In genomic region chr4:152118819-152119553, GRCh38 we compare ENCODE assay signal across 16 cellular contexts.
DNase-seq lines count a peak whose midpoint lies in the region; ATAC-seq and TF ChIP-seq lines count a peak whose summit lies in the region.
"Had no signal": no experiment of that assay in that cellular context is flagged by ENCODE, and none has a peak within 500 bp of the region (broad histone marks: within the 10 kb centered on the region; RNA-seq: fewer than 3 reads in every experiment).

No MANE protein-coding gene starts in this region.

- intact Hi-C loops in esophagus muscularis mucosa (cut with DNase I) = no loop called here

- no peaks in the 10 kb centered on the region; the same call in 1 of the 2 replicates for H4K20me1 ChIP-seq in GM23338 (replicated peaks; ENCODE audit: insufficient read depth)

- H3K36me3 ChIP-seq in GM23338 (ENCODE audit: insufficient read depth) (no peaks in the 10 kb centered on the region), esophagus muscularis mucosa (no peaks in the 10 kb centered on the region), skeletal muscle tissue (ENCODE audit: control insufficient read depth in 3 of 3, insufficient read depth in 3 of 3, low read length in 3 of 3) (no peaks in the 10 kb centered on the region)

- peaks cover 5% of the 10 kb centered on the region for H3K27me3 Mint-ChIP-seq in GM23338 (ENCODE audit: insufficient read depth, low read depth, poor library complexity)

- H3K4me3 ChIP-seq in GM23338 (no peak overlapping the region), esophagus muscularis mucosa (no peak overlapping the region), skeletal muscle tissue (ENCODE audit: low read length in 3 of 3) (peak overlapping the region in 2 of 3 donors; percentile 24 to 42)

- no peak for DNase-seq in GM23338 (ENCODE audit: low spot score)
- peak; percentile 60 for DNase-seq in NCI-H524 treated with DMSO at 0.1 percent for 48 hours (lab: John Stamatoyannopoulos, UW)
- DNase-seq in esophagus muscularis mucosa (ENCODE audit: extremely low spot score) = peak; percentile 79
- no peak for DNase-seq in SIG-M5 (lab: John Stamatoyannopoulos, UW)
- DNase-seq: Caco-2, DMS79, GDM1, H7, IMR-90, MV-4-11, NCI-H1436, SHP77 treated with DMSO at 0.1 percent for 48 hours, T-helper 2 cell had no signal

- no peak overlapping the region for H3K27ac Mint-ChIP-seq in GM23338

- H3K27me3 ChIP-seq in GM23338 (ENCODE audit: insufficient read depth) = no peaks in the 10 kb centered on the region
- peaks cover 0 to 3% (median 0%) of the 10 kb centered on the region in 4 donors for H3K27me3 ChIP-seq in esophagus muscularis mucosa
- H3K27me3 ChIP-seq in skeletal muscle tissue (ENCODE audit: control insufficient read depth in 3 of 3, insufficient read depth in 3 of 3, low read length in 3 of 3) = no peaks in the 10 kb centered on the region

- no peaks in the 10 kb centered on the region for H3K36me3 Mint-ChIP-seq in GM23338 (ENCODE audit: low read depth)

- TF ChIP-seq CTCF in GM23338 (conservative IDR thresholded peaks at IDR 0.05; ENCODE audit: low read depth in 2 of 2) (no peak), esophagus muscularis mucosa (IDR thresholded peaks at IDR 0.05) (no peak)

- H3K4me1 Mint-ChIP-seq in GM23338 = peaks cover 4% of the 10 kb centered on the region; the same call in 2 of the 3 replicates

- H3K79me2 ChIP-seq in GM23338 (replicated peaks; ENCODE audit: insufficient read depth) = no peaks in the 10 kb centered on the region

- H3K4me2 ChIP-seq in GM23338 = no peak overlapping the region

- no peak for TF ChIP-seq EP300 in esophagus muscularis mucosa (IDR thresholded peaks at IDR 0.05)

- peaks cover 0 to 14% (median 0%) of the 10 kb centered on the region in 4 donors for H3K9me3 ChIP-seq in esophagus muscularis mucosa
- peaks cover 0 to 2% (median 0%) of the 10 kb centered on the region in 3 donors for H3K9me3 ChIP-seq in skeletal muscle tissue (ENCODE audit: control insufficient read depth in 3 of 3, low read length in 3 of 3)
- H3K9me3 ChIP-seq: Caco-2 had no signal

- H3K9ac ChIP-seq in skeletal muscle tissue (ENCODE audit: low read depth in 1 of 3, low read length in 3 of 3) = peak overlapping the region in 1 of 3 donors; percentile 55

- no peak for TF ChIP-seq POLR2A in esophagus muscularis mucosa (IDR thresholded peaks at IDR 0.05; ENCODE audit: low read depth)

- peak; percentile 79 for ATAC-seq in GM23338
- ATAC-seq in GM21360 (IDR thresholded peaks at IDR 0.05; ENCODE audit: unreplicated experiment) = no peak
- no peak for ATAC-seq in HG03342 (IDR thresholded peaks at IDR 0.05; ENCODE audit: unreplicated experiment)

- no peaks in the 10 kb centered on the region for H3K4me1 ChIP-seq in GM23338 (ENCODE audit: insufficient read depth)
- H3K4me1 ChIP-seq in esophagus muscularis mucosa = peaks cover 0 to 7% (median 4%) of the 10 kb centered on the region in 4 donors
- H3K4me1 ChIP-seq in skeletal muscle tissue (ENCODE audit: control insufficient read depth in 3 of 3, insufficient read depth in 3 of 3, low read length in 3 of 3) = peaks cover 26 to 41% (median 34%) of the 10 kb centered on the region in 3 donors
- H3K4me1 ChIP-seq: Caco-2 had no signal

- peaks cover 9% of the 10 kb centered on the region; the same call in 1 of the 2 replicates for H3K9me2 ChIP-seq in GM23338 (ENCODE audit: insufficient read depth)

- no peak overlapping the region for H2AFZ ChIP-seq in GM23338

- H3K27ac ChIP-seq in GM23338 (ENCODE audit: low read depth) (no peak overlapping the region), esophagus muscularis mucosa (replicated peaks in 1 of 4) (no peak overlapping the region), skeletal muscle tissue (ENCODE audit: low read depth, low read length) (no peak overlapping the region)

- no peaks in the 10 kb centered on the region for H3F3A ChIP-seq in GM23338 (replicated peaks; ENCODE audit: low read depth)

- H3K4me3 Mint-ChIP-seq in GM23338 = no peak overlapping the region

- WGBS in esophagus muscularis mucosa = 86% methylated on average over 12 of the region's 12 CpGs

- peaks cover 7% of the 10 kb centered on the region; the same call in 2 of the 3 replicates for H3K9me3 Mint-ChIP-seq in GM23338

TF ChIP-seq in GM23338, 12 proteins besides CTCF, POLR2A, EP300 and RAD21:
- no peak for TF ChIP-seq ETS1 (IDR thresholded peaks at IDR 0.05)
- TF ChIP-seq REST (IDR thresholded peaks at IDR 0.05; ENCODE audit: unreplicated experiment) = peak; percentile 19

Comparison
In these comparisons a context has a peak if more than half of its experiments do, and no peak if none do; other contexts are left out.
1. DNase-seq: peak in NCI-H524 treated with DMSO at 0.1 percent for 48 hours (single experiment) and esophagus muscularis mucosa (single experiment); none in GM23338 (single experiment) and SIG-M5 (single experiment).
2. H3K4me3 ChIP-seq: peak in skeletal muscle tissue (2 of 3); none in GM23338 (single experiment) and esophagus muscularis mucosa (0 of 4).